8 cellular contexts compared by ENCODE assay signal in the genomic region with DNA sequence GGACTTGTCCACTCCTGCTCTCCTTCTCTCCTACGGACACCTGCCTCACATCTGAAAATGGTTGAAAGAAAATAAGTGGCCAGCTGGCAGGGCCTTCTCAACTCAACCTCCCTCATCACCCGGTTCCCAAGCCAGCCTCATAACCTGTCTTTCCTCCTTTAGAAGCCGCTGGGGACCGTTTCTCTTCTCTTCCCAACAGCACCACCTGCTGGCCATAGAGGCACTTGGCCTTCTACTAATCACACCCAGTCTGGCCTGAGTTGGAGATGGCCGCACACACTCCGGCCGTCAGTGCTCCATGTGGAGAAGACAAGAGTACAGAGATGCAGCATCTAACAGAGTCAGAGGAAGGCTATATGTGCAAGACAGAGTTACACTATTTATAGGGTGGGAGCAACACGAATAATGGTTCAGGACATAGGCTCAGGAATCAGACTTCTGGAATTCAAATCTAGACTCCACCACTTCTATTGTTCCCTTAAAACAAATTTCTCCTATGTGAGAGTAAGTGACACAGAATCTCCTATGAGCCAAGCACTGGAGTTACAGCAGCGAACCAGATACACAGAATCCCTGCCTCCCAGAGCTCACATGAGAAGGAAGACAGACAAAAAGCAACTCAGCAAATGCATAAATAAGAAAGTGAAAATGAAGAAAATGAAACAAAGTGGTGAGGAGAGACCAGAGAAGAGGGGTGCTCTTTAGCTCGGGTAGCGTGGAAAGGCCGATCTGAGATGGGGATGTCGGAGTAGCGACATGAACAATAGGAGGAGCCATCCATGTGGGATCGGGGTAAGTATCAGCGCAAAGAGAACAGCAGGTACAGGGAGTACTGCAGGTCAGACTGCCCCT. TPM values are rescaled to one million over a fixed set of nuclear protein-coding genes. Genes with fewer than 3 reads are reported as not detected.
DNase-seq lines count a peak whose midpoint lies in the region; ATAC-seq, FAIRE-seq and TF ChIP-seq lines count a peak whose summit lies in the region.
"Not testable (repeated sequence)": the region's sequence is repeated elsewhere in the genome, so short reads cannot be mapped to it uniquely, and the experiment has no call there.

No MANE protein-coding gene starts in this region.

- ATAC-seq in GM23338, result peak; percentile 99
- ATAC-seq in naive B cell (ENCODE audit: low read depth in 2 of 2), result peak in 1 of 2 donors; percentile 44

- H3K9me2 ChIP-seq in GM23338 (ENCODE audit: insufficient read depth), result not testable (repeated sequence)

- H3K79me2 ChIP-seq in GM23338 (replicated peaks; ENCODE audit: insufficient read depth), result not testable (repeated sequence)

- H2AFZ ChIP-seq in GM23338, result peak overlapping the region; percentile 78

- not testable (repeated sequence) for H3K27ac Mint-ChIP-seq in GM23338; activated T-cell treated with anti-CD3 and anti-CD28 coated beads, Interleukin-2, amount 50 U/mL, for 24 hours; naive B cell

- H3K4me1 Mint-ChIP-seq in GM23338; activated T-cell treated with anti-CD3 and anti-CD28 coated beads, Interleukin-2, amount 50 U/mL, for 24 hours (ENCODE audit: low read depth); naive B cell: not testable (repeated sequence)

- not testable (repeated sequence) for H3K27ac ChIP-seq in GM23338 (ENCODE audit: low read depth)

- H3K36me3 Mint-ChIP-seq in GM23338 (ENCODE audit: low read depth); activated T-cell treated with anti-CD3 and anti-CD28 coated beads, Interleukin-2, amount 50 U/mL, for 24 hours (ENCODE audit: low read depth); naive B cell: not testable (repeated sequence)

- H3F3A ChIP-seq in GM23338 (replicated peaks; ENCODE audit: low read depth), result not testable (repeated sequence)

- peak; percentile 70 for TF ChIP-seq CTCF in D721Med (IDR thresholded peaks at IDR 0.05; ENCODE audit: insufficient read depth, missing control alignments)
- peak; percentile 70 to 73 for TF ChIP-seq CTCF in GM23338 (conservative IDR thresholded peaks at IDR 0.05; ENCODE audit: low read depth in 2 of 2)

- H3K4me1 ChIP-seq in GM23338 (ENCODE audit: insufficient read depth), result not testable (repeated sequence)

- H4K20me1 ChIP-seq in GM23338 (replicated peaks; ENCODE audit: insufficient read depth), result not testable (repeated sequence)

- H3K4me3 Mint-ChIP-seq in GM23338; activated T-cell treated with anti-CD3 and anti-CD28 coated beads, Interleukin-2, amount 50 U/mL, for 24 hours; naive B cell: not testable (repeated sequence)

- H3K4me3 ChIP-seq in GM23338, result not testable (repeated sequence)

- not testable (repeated sequence) for DNase-seq in D721Med (ENCODE audit: insufficient read length, low spot score)
- DNase-seq in GM23338 (ENCODE audit: low spot score) (peak; percentile 83), M059J (ENCODE audit: low read depth) (peak; percentile 58), RCC 7860 (ENCODE audit: low spot score) (peak; percentile 14), fibroblast of gingiva (ENCODE audit: low read depth) (peak; percentile 16), naive B cell (peak; percentile 20)
- peak; percentile 69 for DNase-seq in activated T-cell treated with anti-CD3 and anti-CD28 coated beads, Interleukin-2, amount 50 U/mL, for 24 hours
- peak; percentile 11 to 14 for DNase-seq in stimulated activated CD8-positive, alpha-beta memory T cell treated with anti-CD3 and anti-CD28 coated beads, Interleukin-7, amount 100 ng/mL, for 48 hours (ENCODE audit: extremely low read depth in 1 of 2, low read depth in 1 of 2)

- FAIRE-seq in D721Med (lab: Jason Lieb, UNC); RCC 7860 (lab: Jason Lieb, UNC): not testable (repeated sequence)

- H3K4me2 ChIP-seq in GM23338, result not testable (repeated sequence)

- H3K9me3 Mint-ChIP-seq in GM23338; activated T-cell treated with anti-CD3 and anti-CD28 coated beads, Interleukin-2, amount 50 U/mL, for 24 hours; naive B cell: not testable (repeated sequence)

- H3K27me3 Mint-ChIP-seq in GM23338 (ENCODE audit: insufficient read depth, low read depth, poor library complexity), result not testable (repeated sequence)
- peaks cover 20% of the 10 kb centered on the region for H3K27me3 Mint-ChIP-seq in activated T-cell treated with anti-CD3 and anti-CD28 coated beads, Interleukin-2, amount 50 U/mL, for 24 hours
- peaks cover 14 to 34% (median 16%) of the 10 kb centered on the region in 3 donors for H3K27me3 Mint-ChIP-seq in naive B cell

- not testable (repeated sequence) for H3K36me3 ChIP-seq in GM23338 (ENCODE audit: insufficient read depth)

- not testable (repeated sequence) for H3K27me3 ChIP-seq in GM23338 (ENCODE audit: insufficient read depth)

RNA-seq across cellular contexts. Expression of gene PRR9, which starts 5.9 kb away (rescaled TPM):
- total RNA-seq in GM23338 (2014; rRNA removed; shearing (Covaris generic)), result not detected in 2 replicates
- polyA plus RNA-seq in GM23338 (2016; fragmentation: Nextera tagmentation; extraction: Ambion mirVana) (not detected in 2 replicates), naive B cell (ENCODE audit: low read depth in 6 of 6) (not detected)
- total RNA-seq in M059J (2014; rRNA removed; shearing (Covaris generic)), result not detected in 2 replicates

RNA-seq across cellular contexts. Expression of gene LELP1, which starts 20.0 kb away (rescaled TPM):
- not detected in 2 replicates for total RNA-seq in GM23338 (2014; rRNA removed; shearing (Covaris generic))
- not detected in 2 replicates for polyA plus RNA-seq in GM23338 (2016; fragmentation: Nextera tagmentation; extraction: Ambion mirVana)
- not detected in 2 replicates for total RNA-seq in M059J (2014; rRNA removed; shearing (Covaris generic))
- polyA plus RNA-seq in naive B cell (ENCODE audit: low read depth in 6 of 6), result not detected

RNA-seq across cellular contexts. Expression of gene LORICRIN, which starts 36.2 kb away (rescaled TPM):
- not detected in 2 replicates for total RNA-seq in GM23338 (2014; rRNA removed; shearing (Covaris generic))
- polyA plus RNA-seq in GM23338 (2016; fragmentation: Nextera tagmentation; extraction: Ambion mirVana) (0.23 and 0.24 TPM in 2 replicates), naive B cell (ENCODE audit: low read depth in 6 of 6) (not detected)
- total RNA-seq in M059J (2014; rRNA removed; shearing (Covaris generic)), result not detected in 2 replicates
